Comparison of ENCODE assay signal across 10 cellular contexts in genomic region chr16:71528257-71528656, GRCh38. TPM values are rescaled to one million over a fixed set of nuclear protein-coding genes. Genes with fewer than 3 reads are reported as not detected.
"Had no signal": no experiment of that assay in that cellular context is flagged by ENCODE, and none has a peak within 500 bp of the region (broad histone marks: within the 10 kb centered on the region; RNA-seq: fewer than 3 reads in every experiment).

No MANE protein-coding gene starts in this region.

- H2AFZ ChIP-seq: GM23338 had no signal

- H3K9me3 Mint-ChIP-seq: GM23338, HFFc6 had no signal

- H3K4me2 ChIP-seq: GM23338, KMS-11 had no signal

- H3K4me3 Mint-ChIP-seq: GM23338, HFFc6 had no signal

- ATAC-seq: GM23338, HCT116 had no signal

- H3K9ac ChIP-seq: KMS-11 had no signal

- H3K36me3 ChIP-seq: HAP-1 had no signal

- DNase-seq: HFFc6, IMR-90, KBM-7 had no signal

- H3K9me3 ChIP-seq: HAP-1 had no signal

- H3K27ac ChIP-seq: HL-60, KMS-11 had no signal

- H3K4me1 ChIP-seq: HAP-1 had no signal

- H3K4me3 ChIP-seq: GM23338, HAP-1 had no signal

- H3K27ac Mint-ChIP-seq: HFFc6 had no signal

RNA-seq across cellular contexts. Expression of gene CHST4, which starts 2.0 kb away (rescaled TPM):
- total RNA-seq: HFFc6, HT1080, IMR-90 had no signal

RNA-seq across cellular contexts. Expression of gene TAT, which starts 48.6 kb away (rescaled TPM):
- total RNA-seq: GM23338, H1, HFFc6, HT1080, IMR-90 had no signal
